ENCODE assay signal across 9 cellular contexts in the genomic region with DNA sequence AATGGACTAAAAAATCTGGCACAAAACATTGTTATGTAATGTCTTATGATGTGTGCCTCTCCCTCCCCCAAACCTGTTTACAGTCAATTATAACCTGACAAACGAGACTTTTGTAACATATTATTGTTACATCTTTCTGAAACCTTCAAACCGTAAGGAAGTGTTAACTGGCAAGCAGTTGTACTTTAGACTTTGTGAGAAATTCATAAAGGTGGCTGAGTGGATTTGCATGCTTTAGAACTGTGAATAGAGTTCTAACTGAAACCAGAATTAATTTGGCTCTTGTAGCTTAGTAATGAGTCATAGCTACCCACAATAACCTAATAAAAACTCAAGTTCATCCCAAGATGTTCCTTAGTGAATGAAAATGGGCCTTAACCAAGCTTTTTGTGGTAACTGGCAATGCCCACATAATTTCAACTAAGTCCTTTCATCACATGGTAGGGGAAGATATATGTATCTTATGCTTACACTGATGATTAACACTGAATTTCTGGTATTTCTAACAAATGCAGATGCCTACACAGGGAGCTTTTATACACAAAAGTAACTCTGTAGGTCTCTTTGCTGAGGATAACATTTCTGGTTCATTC. TPM values are rescaled to one million over a fixed set of nuclear protein-coding genes. Genes with fewer than 3 reads are reported as not detected.
DNase-seq lines count a peak whose midpoint lies in the region; ATAC-seq and TF ChIP-seq lines count a peak whose summit lies in the region.
"Had no signal": no experiment of that assay in that cellular context is flagged by ENCODE, and none has a peak within 500 bp of the region (broad histone marks: within the 10 kb centered on the region; RNA-seq: fewer than 3 reads in every experiment).

No MANE protein-coding gene starts in this region.

- peak; percentile 59 for DNase-seq in GM10266 (ENCODE audit: extremely low spot score)
- DNase-seq in esophagus squamous epithelium (lab: John Stamatoyannopoulos, UW): no peak
- DNase-seq in globus pallidus (ENCODE audit: low spot score): no peak
- no peak for DNase-seq in activated gamma-delta T cell treated with Interleukin-2 at 50 U/mL for 16 hours
- DNase-seq in NCI-H2227 treated with DMSO at 0.1 percent for 48 hours (lab: John Stamatoyannopoulos, UW): no peak
- DNase-seq in 8988T: no peak
- DNase-seq: heart right ventricle had no signal

- ATAC-seq in GM21390 (IDR thresholded peaks at IDR 0.05; ENCODE audit: unreplicated experiment) (peak; percentile 87), HG03565 (IDR thresholded peaks at IDR 0.05; ENCODE audit: unreplicated experiment) (peak; percentile 74)

- no peak for TF ChIP-seq POLR2A in esophagus squamous epithelium (IDR thresholded peaks at IDR 0.05)

- TF ChIP-seq CTCF in GM10266 (IDR thresholded peaks at IDR 0.05; ENCODE audit: control insufficient read depth, insufficient read depth, low read depth, missing control alignments) (no peak), esophagus squamous epithelium (IDR thresholded peaks at IDR 0.05) (no peak)

- WGBS in esophagus squamous epithelium, 2 donors: 22 to 28% methylated on average over 2 of the region's 2 CpGs

- no peaks in the 10 kb centered on the region for H3K9me3 ChIP-seq in esophagus squamous epithelium
- H3K9me3 ChIP-seq: heart right ventricle had no signal

- intact Hi-C loops in esophagus squamous epithelium (cut with DNase I): no loop called here

- H3K36me3 ChIP-seq in esophagus squamous epithelium: peaks cover 0 to 37% (median 0%) of the 10 kb centered on the region in 3 donors

- H3K4me3 ChIP-seq in esophagus squamous epithelium: no peak overlapping the region
- H3K4me3 ChIP-seq: heart right ventricle had no signal

- H3K27ac ChIP-seq in esophagus squamous epithelium: peak overlapping the region; percentile 63 to 79 (median 72)

- H3K27me3 ChIP-seq in esophagus squamous epithelium: no peaks in the 10 kb centered on the region
- H3K27me3 ChIP-seq: heart right ventricle had no signal

- H3K4me1 ChIP-seq in esophagus squamous epithelium: peaks cover 9 to 58% (median 32%) of the 10 kb centered on the region in 3 donors

RNA-seq across cellular contexts. Expression of a gene that starts 29.7 kb away (rescaled TPM):
- under 1 TPM in 3 of 4 donors, not detected in 1; 0.23 to 0.76 (median 0.40) TPM for total RNA-seq in esophagus squamous epithelium

RNA-seq across cellular contexts. Expression of a gene that starts 29.9 kb away (rescaled TPM):
- 100 to 1,000 TPM in 2 of 4 donors, 10 to 100 TPM in 2; 66.9 to 146 (median 110) TPM for total RNA-seq in esophagus squamous epithelium

RNA-seq across cellular contexts. Expression of a gene that starts 51.3 kb away (rescaled TPM):
- 10 to 100 TPM; 14.8 to 30.5 (median 19.2) TPM for total RNA-seq in esophagus squamous epithelium
